1 cellular context compared by ENCODE assay signal in the genomic region with DNA sequence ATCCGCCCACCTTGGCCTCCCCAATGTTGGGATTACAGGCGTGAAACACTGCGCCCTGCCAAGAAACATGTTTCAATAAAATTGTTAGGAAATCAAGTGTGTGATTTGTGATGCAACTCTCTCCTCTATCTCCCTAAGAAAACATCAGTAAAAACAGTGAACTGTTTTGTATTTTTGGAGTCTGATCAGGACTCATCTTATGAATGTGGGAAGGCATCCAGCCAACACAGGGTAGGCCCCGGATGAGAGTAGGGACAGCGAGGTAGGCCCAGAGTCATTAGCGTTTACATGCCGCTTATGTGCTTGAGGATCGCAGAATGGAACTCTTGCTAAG.
TF ChIP-seq lines count a peak whose summit lies in the region.

No MANE protein-coding gene starts in this region.

TF ChIP-seq in HCT116, 20 proteins besides CTCF, POLR2A, EP300 and RAD21:
- TF ChIP-seq SP1 (IDR thresholded peaks at IDR 0.05; ENCODE audit: low read depth) (no peak), YY1 (IDR thresholded peaks at IDR 0.05; ENCODE audit: extremely low read depth, insufficient replicate concordance, low read depth, low read length) (no peak), SIN3A (IDR thresholded peaks at IDR 0.05; ENCODE audit: low read depth) (no peak), JUND (IDR thresholded peaks at IDR 0.05) (no peak), EGR1 (IDR thresholded peaks at IDR 0.05; ENCODE audit: low read depth) (no peak), SRF (IDR thresholded peaks at IDR 0.05; ENCODE audit: low read depth) (no peak), ZFX (IDR thresholded peaks at IDR 0.05) (no peak; the same call in none of the 2 replicates), EZH2phosphoT487 (IDR thresholded peaks at IDR 0.05; ENCODE audit: borderline replicate concordance) (no peak), ELF1 (IDR thresholded peaks at IDR 0.05; ENCODE audit: borderline replicate concordance, low read depth) (no peak), POLR2AphosphoS5 (IDR thresholded peaks at IDR 0.05; ENCODE audit: low read depth, low read length) (no peak), CEBPB (IDR thresholded peaks at IDR 0.05; ENCODE audit: low read depth) (no peak), CBX3 (IDR thresholded peaks at IDR 0.05; ENCODE audit: low read depth) (no peak), EZH2 (IDR thresholded peaks at IDR 0.05) (no peak)
- TF ChIP-seq, protein P1, sequence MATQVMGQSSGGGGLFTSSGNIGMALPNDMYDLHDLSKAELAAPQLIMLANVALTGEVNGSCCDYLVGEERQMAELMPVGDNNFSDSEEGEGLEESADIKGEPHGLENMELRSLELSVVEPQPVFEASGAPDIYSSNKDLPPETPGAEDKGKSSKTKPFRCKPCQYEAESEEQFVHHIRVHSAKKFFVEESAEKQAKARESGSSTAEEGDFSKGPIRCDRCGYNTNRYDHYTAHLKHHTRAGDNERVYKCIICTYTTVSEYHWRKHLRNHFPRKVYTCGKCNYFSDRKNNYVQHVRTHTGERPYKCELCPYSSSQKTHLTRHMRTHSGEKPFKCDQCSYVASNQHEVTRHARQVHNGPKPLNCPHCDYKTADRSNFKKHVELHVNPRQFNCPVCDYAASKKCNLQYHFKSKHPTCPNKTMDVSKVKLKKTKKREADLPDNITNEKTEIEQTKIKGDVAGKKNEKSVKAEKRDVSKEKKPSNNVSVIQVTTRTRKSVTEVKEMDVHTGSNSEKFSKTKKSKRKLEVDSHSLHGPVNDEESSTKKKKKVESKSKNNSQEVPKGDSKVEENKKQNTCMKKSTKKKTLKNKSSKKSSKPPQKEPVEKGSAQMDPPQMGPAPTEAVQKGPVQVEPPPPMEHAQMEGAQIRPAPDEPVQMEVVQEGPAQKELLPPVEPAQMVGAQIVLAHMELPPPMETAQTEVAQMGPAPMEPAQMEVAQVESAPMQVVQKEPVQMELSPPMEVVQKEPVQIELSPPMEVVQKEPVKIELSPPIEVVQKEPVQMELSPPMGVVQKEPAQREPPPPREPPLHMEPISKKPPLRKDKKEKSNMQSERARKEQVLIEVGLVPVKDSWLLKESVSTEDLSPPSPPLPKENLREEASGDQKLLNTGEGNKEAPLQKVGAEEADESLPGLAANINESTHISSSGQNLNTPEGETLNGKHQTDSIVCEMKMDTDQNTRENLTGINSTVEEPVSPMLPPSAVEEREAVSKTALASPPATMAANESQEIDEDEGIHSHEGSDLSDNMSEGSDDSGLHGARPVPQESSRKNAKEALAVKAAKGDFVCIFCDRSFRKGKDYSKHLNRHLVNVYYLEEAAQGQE (IDR thresholded peaks at IDR 0.05; ENCODE audit: low read depth): no peak
- TF ChIP-seq, protein P2, sequence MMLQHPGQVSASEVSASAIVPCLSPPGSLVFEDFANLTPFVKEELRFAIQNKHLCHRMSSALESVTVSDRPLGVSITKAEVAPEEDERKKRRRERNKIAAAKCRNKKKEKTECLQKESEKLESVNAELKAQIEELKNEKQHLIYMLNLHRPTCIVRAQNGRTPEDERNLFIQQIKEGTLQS (IDR thresholded peaks at IDR 0.05): no peak
- TF ChIP-seq, protein P3, sequence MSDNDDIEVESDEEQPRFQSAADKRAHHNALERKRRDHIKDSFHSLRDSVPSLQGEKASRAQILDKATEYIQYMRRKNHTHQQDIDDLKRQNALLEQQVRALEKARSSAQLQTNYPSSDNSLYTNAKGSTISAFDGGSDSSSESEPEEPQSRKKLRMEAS (IDR thresholded peaks at IDR 0.05): no peak
- TF ChIP-seq, protein P4, sequence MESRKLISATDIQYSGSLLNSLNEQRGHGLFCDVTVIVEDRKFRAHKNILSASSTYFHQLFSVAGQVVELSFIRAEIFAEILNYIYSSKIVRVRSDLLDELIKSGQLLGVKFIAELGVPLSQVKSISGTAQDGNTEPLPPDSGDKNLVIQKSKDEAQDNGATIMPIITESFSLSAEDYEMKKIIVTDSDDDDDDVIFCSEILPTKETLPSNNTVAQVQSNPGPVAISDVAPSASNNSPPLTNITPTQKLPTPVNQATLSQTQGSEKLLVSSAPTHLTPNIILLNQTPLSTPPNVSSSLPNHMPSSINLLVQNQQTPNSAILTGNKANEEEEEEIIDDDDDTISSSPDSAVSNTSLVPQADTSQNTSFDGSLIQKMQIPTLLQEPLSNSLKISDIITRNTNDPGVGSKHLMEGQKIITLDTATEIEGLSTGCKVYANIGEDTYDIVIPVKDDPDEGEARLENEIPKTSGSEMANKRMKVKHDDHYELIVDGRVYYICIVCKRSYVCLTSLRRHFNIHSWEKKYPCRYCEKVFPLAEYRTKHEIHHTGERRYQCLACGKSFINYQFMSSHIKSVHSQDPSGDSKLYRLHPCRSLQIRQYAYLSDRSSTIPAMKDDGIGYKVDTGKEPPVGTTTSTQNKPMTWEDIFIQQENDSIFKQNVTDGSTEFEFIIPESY (IDR thresholded peaks at IDR 0.05; ENCODE audit: extremely low read depth, insufficient replicate concordance, low read length): no peak
